Comparison of ENCODE assay signal across 8 cellular contexts in genomic region chr2:101745711-101746694, GRCh38. TPM values are rescaled to one million over a fixed set of nuclear protein-coding genes. Genes with fewer than 3 reads are reported as not detected.
A peak's percentile ranks its signal among the peaks of the same experiment; 100 is the strongest.
DNase-seq lines count a peak whose midpoint lies in the region; ATAC-seq, FAIRE-seq and TF ChIP-seq lines count a peak whose summit lies in the region.
"Had no signal": no experiment of that assay in that cellular context is flagged by ENCODE, and none has a peak within 500 bp of the region (broad histone marks: within the 10 kb centered on the region; RNA-seq: fewer than 3 reads in every experiment).

No MANE protein-coding gene starts in this region.

- H3K9me3 Mint-ChIP-seq in T-cell, result no peaks in the 10 kb centered on the region
- H3K9me3 Mint-ChIP-seq in stimulated activated memory B cell treated with anti-CD40 and anti-IgM and Interleukin-4, amounts not matched to agents 10 μg/mL and 1 μg/mL and 100 μg/mL, for 72 hours, result no peaks in the 10 kb centered on the region

- TF ChIP-seq EP300 in suprapubic skin (IDR thresholded peaks at IDR 0.05), result no peak

- H3K4me1 ChIP-seq in vagina (peaks cover 78% of the 10 kb centered on the region), suprapubic skin (peaks cover 36% of the 10 kb centered on the region)

- TF ChIP-seq POLR2A in H54 (IDR thresholded peaks at IDR 0.05; ENCODE audit: low read depth, low read length), result no peak
- no peak for TF ChIP-seq POLR2A in vagina (IDR thresholded peaks at IDR 0.05)
- no peak for TF ChIP-seq POLR2A in suprapubic skin (IDR thresholded peaks at IDR 0.05)

- intact Hi-C loops in vagina (cut with DNase I), result no loop called here

- CTCF ChIA-PET in T-cell (lab: Charles Lee), result interaction anchor here (0.6 to 1.2 kb wide), 9 partner anchors 10 to 1681 kb away, joined by 3 to 9 read pairs (median 4); no protein-coding TSS in a partner anchor

- TF ChIP-seq CTCF in vagina (IDR thresholded peaks at IDR 0.05) (no peak), suprapubic skin (IDR thresholded peaks at IDR 0.05) (no peak)

- DNase-seq in H54 (ENCODE audit: insufficient read length, low spot score), result peak; percentile 27
- DNase-seq in T-cell, result no peak
- peak; percentile 65 for DNase-seq in fibroblast of peridontal ligament (ENCODE audit: extremely low read depth)
- DNase-seq in GF-D8 (lab: John Stamatoyannopoulos, UW), result no peak
- DNase-seq in vagina (ENCODE audit: extremely low spot score in 2 of 2), result no peak
- no peak for DNase-seq in suprapubic skin (ENCODE audit: low spot score in 2 of 2)
- DNase-seq: NCI-H82 had no signal

- peak overlapping the region in 1 of 3 donors; percentile 42 for H3K4me3 Mint-ChIP-seq in T-cell
- H3K4me3 Mint-ChIP-seq in stimulated activated memory B cell treated with anti-CD40 and anti-IgM and Interleukin-4, amounts not matched to agents 10 μg/mL and 1 μg/mL and 100 μg/mL, for 72 hours, result no peak overlapping the region

- WGBS in suprapubic skin, result 89% methylated on average over 4 of the region's 4 CpGs

- H3K27me3 ChIP-seq in vagina (no peaks in the 10 kb centered on the region), suprapubic skin (no peaks in the 10 kb centered on the region)

- H3K27ac Mint-ChIP-seq in T-cell, result peak overlapping the region; percentile 47 to 70
- peak overlapping the region; percentile 75 for H3K27ac Mint-ChIP-seq in stimulated activated memory B cell treated with anti-CD40 and anti-IgM and Interleukin-4, amounts not matched to agents 10 μg/mL and 1 μg/mL and 100 μg/mL, for 72 hours

- FAIRE-seq in H54 (lab: Jason Lieb, UNC), result peak; percentile 53

- H3K27me3 Mint-ChIP-seq in T-cell, result no peaks in the 10 kb centered on the region
- H3K27me3 Mint-ChIP-seq in stimulated activated memory B cell treated with anti-CD40 and anti-IgM and Interleukin-4, amounts not matched to agents 10 μg/mL and 1 μg/mL and 100 μg/mL, for 72 hours, result no peaks in the 10 kb centered on the region

- H3K36me3 ChIP-seq in vagina, result no peaks in the 10 kb centered on the region
- H3K36me3 ChIP-seq in suprapubic skin, result no peaks in the 10 kb centered on the region

- H3K36me3 Mint-ChIP-seq in T-cell, result peaks cover 19% of the 10 kb centered on the region
- peaks cover 21% of the 10 kb centered on the region for H3K36me3 Mint-ChIP-seq in stimulated activated memory B cell treated with anti-CD40 and anti-IgM and Interleukin-4, amounts not matched to agents 10 μg/mL and 1 μg/mL and 100 μg/mL, for 72 hours

- H3K9me3 ChIP-seq in vagina, result no peaks in the 10 kb centered on the region
- H3K9me3 ChIP-seq in suprapubic skin, result no peaks in the 10 kb centered on the region

- no peak overlapping the region for H3K27ac ChIP-seq in vagina
- H3K27ac ChIP-seq in suprapubic skin, result no peak overlapping the region

- no peak for ATAC-seq in T-cell (replicated peaks in 1 of 4)
- no peak for ATAC-seq in stimulated activated memory B cell treated with anti-CD40 and anti-IgM and Interleukin-4, amounts not matched to agents 10 μg/mL and 1 μg/mL and 100 μg/mL, for 72 hours

- POLR2A ChIA-PET in T-cell (lab: Charles Lee), result interaction anchor here (0.5 to 1.0 kb wide), 5 partner anchors 14 to 92 kb away, joined by 4 to 6 read pairs (median 5); no protein-coding TSS in a partner anchor

- H3K4me1 Mint-ChIP-seq in T-cell, result peaks cover 75 to 77% (median 76%) of the 10 kb centered on the region in 3 donors
- H3K4me1 Mint-ChIP-seq in stimulated activated memory B cell treated with anti-CD40 and anti-IgM and Interleukin-4, amounts not matched to agents 10 μg/mL and 1 μg/mL and 100 μg/mL, for 72 hours, result peaks cover 78% of the 10 kb centered on the region

- H3K4me3 ChIP-seq in vagina, result no peak overlapping the region
- no peak overlapping the region for H3K4me3 ChIP-seq in suprapubic skin

RNA-seq across cellular contexts. Expression of gene MAP4K4, which starts 48.5 kb away (rescaled TPM):
- 100 to 1,000 TPM in 2 of 5 donors, 10 to 100 TPM in 3; 84.2 to 148 (median 93.2) TPM for total RNA-seq in T-cell
- 75.9 TPM for total RNA-seq in vagina
- 10 to 100 TPM; 29.6 to 56.6 (median 38.2) TPM for total RNA-seq in suprapubic skin

Comparison
In these comparisons a context has a peak if more than half of its experiments do, and no peak if none do; other contexts are left out.
1. DNase-seq: peak in H54 (single experiment) and fibroblast of peridontal ligament (single experiment); none in T-cell (0 of 34), GF-D8 (single experiment), vagina (0 of 2) and suprapubic skin (0 of 2).